1 cellular context compared by ENCODE assay signal in the genomic region with DNA sequence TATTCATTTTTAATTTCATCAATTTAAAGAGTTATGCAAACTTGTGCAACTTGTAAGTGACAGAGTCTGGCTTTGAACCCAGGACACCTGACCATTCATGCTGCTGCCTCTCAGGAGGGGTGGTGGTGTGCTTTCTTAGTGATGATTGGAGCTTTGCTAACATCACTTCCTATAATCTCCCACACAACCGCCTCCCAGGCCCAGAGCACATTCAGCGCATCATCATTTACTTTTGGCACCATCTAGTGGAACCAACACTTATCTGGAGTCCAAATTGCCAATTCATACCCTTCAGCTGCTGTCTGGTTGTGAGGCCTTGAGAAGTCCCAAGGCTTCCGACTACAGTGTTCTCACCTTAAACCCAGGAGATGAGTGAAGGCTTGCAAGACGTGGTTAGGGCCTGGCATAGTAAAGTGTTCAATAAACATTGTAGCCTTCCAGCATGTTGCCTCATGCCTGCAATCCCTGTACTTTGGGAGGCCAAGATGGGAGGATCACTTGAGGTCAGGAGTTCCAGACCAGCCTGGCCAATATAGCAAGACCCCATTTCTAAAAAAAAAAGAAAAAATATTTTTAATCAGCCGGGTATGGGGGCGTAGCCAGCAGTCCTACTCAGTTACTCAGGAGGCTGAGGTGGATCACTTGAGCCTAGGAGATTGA.
TF ChIP-seq lines count a peak whose summit lies in the region.

No MANE protein-coding gene starts in this region.

TF ChIP-seq in HepG2, 621 proteins besides CTCF, POLR2A, EP300 and RAD21 (continued from another document):
- TF ChIP-seq HMGXB4 (CRISPR knock-in tag; IDR thresholded peaks at IDR 0.05; ENCODE audit: borderline replicate concordance in 1 of 2, low read depth in 1 of 2) = peak; percentile 35 to 75; a peak in 1 of 4 replicates
- no peak for TF ChIP-seq NFRKB (IDR thresholded peaks at IDR 0.05)
- no peak for TF ChIP-seq DNMT1 (CRISPR knock-in tag; IDR thresholded peaks at IDR 0.05)
- peak; percentile 39; the same call in 1 of the 2 replicates for TF ChIP-seq FOSL2 (CRISPR knock-in tag; IDR thresholded peaks at IDR 0.05)
- TF ChIP-seq NCOA2 (CRISPR knock-in tag; IDR thresholded peaks at IDR 0.05) = 0 out of 2 replicates have a peak, but pooled peaks have one; percentile 13
- TF ChIP-seq IRF2 (CRISPR knock-in tag; IDR thresholded peaks at IDR 0.05) = 0 out of 2 replicates have a peak, but pooled peaks have one; percentile 26
- TF ChIP-seq MAX (IDR thresholded peaks at IDR 0.05) = 0 out of 2 replicates have a peak, but pooled peaks have one; percentile 26
- peak; percentile 19; the same call in 1 of the 2 replicates for TF ChIP-seq CEBPG (CRISPR knock-in tag; IDR thresholded peaks at IDR 0.05)
- 0 out of 2 replicates have a peak, but pooled peaks have one; percentile 43 for TF ChIP-seq KDM3A (CRISPR knock-in tag; IDR thresholded peaks at IDR 0.05; ENCODE audit: low read depth)
- TF ChIP-seq ZFP62 (CRISPR knock-in tag; IDR thresholded peaks at IDR 0.05) = no peak
- 0 out of 2 replicates have a peak, but pooled peaks have one; percentile 26 for TF ChIP-seq ZFX (CRISPR knock-in tag; IDR thresholded peaks at IDR 0.05; ENCODE audit: low read depth)
- peak; percentile 41; the same call in 1 of the 2 replicates for TF ChIP-seq ELF1 (CRISPR knock-in tag; IDR thresholded peaks at IDR 0.05)
- TF ChIP-seq, protein P1, sequence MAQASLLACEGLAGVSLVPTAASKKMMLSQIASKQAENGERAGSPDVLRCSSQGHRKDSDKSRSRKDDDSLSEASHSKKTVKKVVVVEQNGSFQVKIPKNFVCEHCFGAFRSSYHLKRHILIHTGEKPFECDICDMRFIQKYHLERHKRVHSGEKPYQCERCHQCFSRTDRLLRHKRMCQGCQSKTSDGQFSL (CRISPR knock-in tag; IDR thresholded peaks at IDR 0.05) = no peak
- TF ChIP-seq ZNF501 (CRISPR knock-in tag; IDR thresholded peaks at IDR 0.05) = no peak
- peak; percentile 69; the same call in 1 of the 2 replicates for TF ChIP-seq SMC3 (IDR thresholded peaks at IDR 0.05; ENCODE audit: low read length)
- no peak for TF ChIP-seq FOXK1 (CRISPR knock-in tag; IDR thresholded peaks at IDR 0.05; ENCODE audit: borderline replicate concordance, low read depth)
- TF ChIP-seq ISX (CRISPR knock-in tag; conservative IDR thresholded peaks at IDR 0.05) = no peak
- TF ChIP-seq MXI1 (IDR thresholded peaks at IDR 0.05; ENCODE audit: borderline replicate concordance, low read depth, low read length) = peak; percentile 22; the same call in 1 of the 3 replicates
- no peak for TF ChIP-seq NKX3-1 (CRISPR knock-in tag; IDR thresholded peaks at IDR 0.05)
- TF ChIP-seq ZMYM3 (CRISPR knock-in tag; IDR thresholded peaks at IDR 0.05) = peak; percentile 78
- TF ChIP-seq NBN (conservative IDR thresholded peaks at IDR 0.05) = no peak
- no peak for TF ChIP-seq FOSL1 (CRISPR knock-in tag; IDR thresholded peaks at IDR 0.05; ENCODE audit: borderline replicate concordance)
- peak; percentile 38; the same call in 1 of the 2 replicates for TF ChIP-seq TGIF2 (CRISPR knock-in tag; IDR thresholded peaks at IDR 0.05)
- 0 out of 2 replicates have a peak, but pooled peaks have one; percentile 17 for TF ChIP-seq ZBTB38 (CRISPR knock-in tag; IDR thresholded peaks at IDR 0.05)
- TF ChIP-seq MTF1 (CRISPR knock-in tag; IDR thresholded peaks at IDR 0.05) = no peak
- no peak for TF ChIP-seq NR2F1 (CRISPR knock-in tag; IDR thresholded peaks at IDR 0.05)
- no peak for TF ChIP-seq TOE1 (CRISPR knock-in tag; IDR thresholded peaks at IDR 0.05)
